In the genomic region with DNA sequence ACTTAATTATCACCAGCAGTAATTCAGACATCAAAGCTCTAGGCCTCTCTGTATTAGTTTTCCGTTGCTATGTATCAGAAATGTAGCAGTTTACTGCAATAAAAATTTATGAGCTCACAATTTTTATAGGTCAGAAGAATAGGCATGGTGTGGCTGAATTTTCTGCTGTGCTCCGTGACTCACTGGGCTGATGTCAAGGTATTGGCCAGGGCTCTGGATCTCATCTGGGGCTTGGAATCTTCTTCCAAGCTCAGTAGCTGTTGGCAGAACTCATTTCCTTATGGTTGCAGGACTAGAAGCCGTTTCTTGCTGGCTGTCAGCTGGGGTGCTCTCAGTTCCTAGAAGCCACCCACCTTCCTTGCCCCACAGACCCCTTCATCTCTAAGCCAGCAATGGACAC, we compare ENCODE assay signal across 24 cellular contexts.
A peak's percentile ranks its signal among the peaks of the same experiment; 100 is the strongest.
DNase-seq lines count a peak whose midpoint lies in the region; ATAC-seq, FAIRE-seq and TF ChIP-seq lines count a peak whose summit lies in the region.
"Had no signal": no experiment of that assay in that cellular context is flagged by ENCODE, and none has a peak within 500 bp of the region (broad histone marks: within the 10 kb centered on the region; RNA-seq: fewer than 3 reads in every experiment).

No MANE protein-coding gene starts in this region.

- peaks cover 2% of the 10 kb centered on the region; the same call in 1 of the 2 replicates for H3K27me3 ChIP-seq in IMR-90 (ENCODE audit: control insufficient read depth, insufficient read depth, low read length)
- H3K27me3 ChIP-seq in rectal smooth muscle tissue (ENCODE audit: control insufficient read depth, insufficient read depth, low read length) = no peaks in the 10 kb centered on the region
- H3K27me3 ChIP-seq: ascending aorta, BLaER1, ovary had no signal

- H3K4me3 ChIP-seq in IMR-90 (ENCODE audit: insufficient read depth, low read depth, low read length) (no peak overlapping the region), rectal smooth muscle tissue (ENCODE audit: low read length) (no peak overlapping the region)
- H3K4me3 ChIP-seq: ascending aorta, BLaER1, heart left ventricle, lung, ovary, skin epidermis had no signal

- no peaks in the 10 kb centered on the region for H3K9me1 ChIP-seq in IMR-90 (ENCODE audit: insufficient read depth, low read length)

- H2BK120ac ChIP-seq in IMR-90 (ENCODE audit: low read depth, low read length) = no peak overlapping the region

- H3K36me3 ChIP-seq in IMR-90 (ENCODE audit: control insufficient read depth, insufficient read depth, low read length) (no peaks in the 10 kb centered on the region), rectal smooth muscle tissue (ENCODE audit: control insufficient read depth, insufficient read depth, low read length) (no peaks in the 10 kb centered on the region)
- H3K36me3 ChIP-seq: ascending aorta, heart left ventricle, ovary, WERI-Rb-1 had no signal

- H3K14ac ChIP-seq in IMR-90 (replicated peaks; ENCODE audit: low read depth, low read length) = no peak overlapping the region

- H3K9me3 ChIP-seq in IMR-90 (ENCODE audit: control insufficient read depth, insufficient read depth, low read length) = no peaks in the 10 kb centered on the region
- H3K9me3 ChIP-seq: ascending aorta, BLaER1, heart left ventricle, ovary had no signal

- no peak overlapping the region for H4K8ac ChIP-seq in IMR-90 (ENCODE audit: low read depth in 2 of 2, low read length in 2 of 2)

- TF ChIP-seq CTCF in IMR-90 (conservative IDR thresholded peaks at IDR 0.05; ENCODE audit: low read depth, low read length) = no peak

- DNase-seq in EL (peak; percentile 77), IMR-90 (peak; percentile 46), fibroblast of gingiva (ENCODE audit: low read depth) (peak; percentile 30), DMS 273 (lab: John Stamatoyannopoulos, UW; ENCODE audit: unreplicated experiment) (no peak), frontal cortex (ENCODE audit: low spot score in 2 of 2) (no peak), NCI-H345 treated with DMSO at 0.1 percent for 48 hours (lab: John Stamatoyannopoulos, UW; ENCODE audit: unreplicated experiment) (no peak), cerebellar nuclear complex (lab: John Stamatoyannopoulos, UW) (no peak)
- DNase-seq: activated CD4-positive, alpha-beta memory T cell treated with anti-CD3 and anti-CD28 coated beads for 36 hours; activated naive CD4-positive, alpha-beta T cell treated with Interleukin-2 at 50 U/mL for 16 hours; GF-D8; NCI-H1694 treated with DMSO at 0.1 percent for 48 hours; NCI-H226; ovary; RPMI8226; stimulated activated CD4-positive, alpha-beta T cell treated with anti-CD3 and anti-CD28 coated beads, Interleukin-4, amount 100 ng/mL, for 24 hours; T-cell; WERI-Rb-1 had no signal

- no peak for TF ChIP-seq RAD21 in IMR-90 (IDR thresholded peaks at IDR 0.05; ENCODE audit: low read length)

- H3K4me2 ChIP-seq in IMR-90 (ENCODE audit: low read depth, low read length) = no peak overlapping the region
- H3K4me2 ChIP-seq: BLaER1 had no signal

- FAIRE-seq in frontal cortex (lab: Jason Lieb, UNC) = no peak
- FAIRE-seq: D721Med had no signal

- POLR2A ChIA-PET in IMR-90 (lab: Charles Lee; ENCODE audit: unreplicated experiment) = no interaction called here

- no peak overlapping the region for H4K5ac ChIP-seq in IMR-90 (ENCODE audit: low read depth, low read length)

- H2BK20ac ChIP-seq in IMR-90 (ENCODE audit: low read depth, low read length) = no peak overlapping the region

- H3K79me1 ChIP-seq in IMR-90 (ENCODE audit: low read depth in 1 of 2, low read length in 2 of 2) = no peaks in the 10 kb centered on the region

- H2AK5ac ChIP-seq in IMR-90 (ENCODE audit: low read depth, low read length) = no peak overlapping the region

- H2AFZ ChIP-seq in IMR-90 (replicated peaks; ENCODE audit: low read length, poor library complexity) = peak overlapping the region; percentile 44

- H2BK5ac ChIP-seq in IMR-90 (ENCODE audit: low read depth, low read length, poor library complexity, severe bottlenecking) = no peak overlapping the region

- H3K23ac ChIP-seq in IMR-90 (ENCODE audit: low read depth, low read length) = no peak overlapping the region

- BruUV-seq in IMR-90 (replicated peaks; lab: Mats Ljungman, UMichigan) = no TSS peak

- no peaks in the 10 kb centered on the region for H4K20me1 ChIP-seq in IMR-90 (ENCODE audit: insufficient read depth, low read length)
- H4K20me1 ChIP-seq: BLaER1 had no signal

- no peak overlapping the region for H3K4ac ChIP-seq in IMR-90 (ENCODE audit: low read depth, low read length)

- H3K9ac ChIP-seq in IMR-90 (ENCODE audit: low read depth, low read length) (no peak overlapping the region), rectal smooth muscle tissue (ENCODE audit: low read length) (no peak overlapping the region)
- H3K9ac ChIP-seq: BLaER1 had no signal

- H2BK15ac ChIP-seq in IMR-90 (ENCODE audit: low read depth, low read length) = no peak overlapping the region

- in situ Hi-C loops in IMR-90 (cut with MboI; ENCODE audit: low sequenced_read_pairs) = no loop called here

- no peaks in the 10 kb centered on the region for H3K4me1 ChIP-seq in IMR-90 (ENCODE audit: control insufficient read depth, insufficient read depth, low read length)
- H3K4me1 ChIP-seq in rectal smooth muscle tissue (ENCODE audit: control insufficient read depth, insufficient read depth, low read length) = peaks cover 10% of the 10 kb centered on the region
- H3K4me1 ChIP-seq: ascending aorta, BLaER1, heart left ventricle had no signal

- intact Hi-C loops in IMR-90 (cut with micrococcal nuclease) = loop anchor here (10.0 kb wide), 1 partner anchor 1212 kb away; a partner anchor contains a TSS

- no peak overlapping the region for H2AK9ac ChIP-seq in IMR-90 (replicated peaks; ENCODE audit: low read depth, low read length, poor library complexity)

- dilution Hi-C loops in IMR-90 (cut with HindIII; ENCODE audit: low sequenced_read_pairs, unreplicated experiment) = no loop called here

- TF ChIP-seq POLR2A in IMR-90 (IDR thresholded peaks at IDR 0.05; ENCODE audit: low read depth, low read length) = no peak

- ATAC-seq in IMR-90 (ENCODE audit: low read depth) = peak; percentile 59; the same call in 1 of the 2 replicates
- ATAC-seq: T-cell had no signal

- H3K27ac ChIP-seq in IMR-90 (ENCODE audit: insufficient read depth, low read length) = no peak overlapping the region
- H3K27ac ChIP-seq in rectal smooth muscle tissue (ENCODE audit: low read depth, low read length) = peak overlapping the region; percentile 34
- H3K27ac ChIP-seq: ascending aorta, BLaER1, ovary, skin epidermis, WERI-Rb-1 had no signal

- 14% methylated on average over 1 of the region's 3 CpGs; no CpG with 5 or more reads in 1 of the 2 experiments for WGBS in IMR-90 (ENCODE audit: extremely low coverage in 2 of 2, insufficient read length in 1 of 2), 2 experiments

- no peak overlapping the region for H3K56ac ChIP-seq in IMR-90 (ENCODE audit: extremely low read depth, insufficient read depth, low read length)

- no peak overlapping the region for H3K18ac ChIP-seq in IMR-90 (ENCODE audit: low read depth, low read length)

- H4K91ac ChIP-seq in IMR-90 (ENCODE audit: insufficient read depth, low read depth, low read length) = no peak overlapping the region

- CTCF ChIA-PET in IMR-90 (lab: Yijun Ruan, JAX) = no interaction called here

TF ChIP-seq in IMR-90, 13 proteins besides CTCF, POLR2A, EP300 and RAD21:
- TF ChIP-seq CEBPB (IDR thresholded peaks at IDR 0.05; ENCODE audit: low read depth, low read length) (no peak), RCOR1 (IDR thresholded peaks at IDR 0.05; ENCODE audit: insufficient replicate concordance, low read length) (no peak), SMC3 (IDR thresholded peaks at IDR 0.05; ENCODE audit: low read depth, low read length) (no peak), CHD1 (IDR thresholded peaks at IDR 0.05; ENCODE audit: low read depth, low read length) (no peak), MXI1 (IDR thresholded peaks at IDR 0.05; ENCODE audit: borderline replicate concordance, low read depth, low read length) (no peak), MAFK (IDR thresholded peaks at IDR 0.05; ENCODE audit: low read depth, low read length) (no peak), BHLHE40 (IDR thresholded peaks at IDR 0.05; ENCODE audit: low read depth, low read length) (no peak), FOS (IDR thresholded peaks at IDR 0.05; ENCODE audit: low read depth, low read length) (no peak), RFX5 (IDR thresholded peaks at IDR 0.05; ENCODE audit: low read depth, low read length) (no peak)
- TF ChIP-seq, protein P1, sequence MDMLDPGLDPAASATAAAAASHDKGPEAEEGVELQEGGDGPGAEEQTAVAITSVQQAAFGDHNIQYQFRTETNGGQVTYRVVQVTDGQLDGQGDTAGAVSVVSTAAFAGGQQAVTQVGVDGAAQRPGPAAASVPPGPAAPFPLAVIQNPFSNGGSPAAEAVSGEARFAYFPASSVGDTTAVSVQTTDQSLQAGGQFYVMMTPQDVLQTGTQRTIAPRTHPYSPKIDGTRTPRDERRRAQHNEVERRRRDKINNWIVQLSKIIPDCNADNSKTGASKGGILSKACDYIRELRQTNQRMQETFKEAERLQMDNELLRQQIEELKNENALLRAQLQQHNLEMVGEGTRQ (IDR thresholded peaks at IDR 0.05; ENCODE audit: low read depth, low read length) = no peak
- TF ChIP-seq, protein P2, sequence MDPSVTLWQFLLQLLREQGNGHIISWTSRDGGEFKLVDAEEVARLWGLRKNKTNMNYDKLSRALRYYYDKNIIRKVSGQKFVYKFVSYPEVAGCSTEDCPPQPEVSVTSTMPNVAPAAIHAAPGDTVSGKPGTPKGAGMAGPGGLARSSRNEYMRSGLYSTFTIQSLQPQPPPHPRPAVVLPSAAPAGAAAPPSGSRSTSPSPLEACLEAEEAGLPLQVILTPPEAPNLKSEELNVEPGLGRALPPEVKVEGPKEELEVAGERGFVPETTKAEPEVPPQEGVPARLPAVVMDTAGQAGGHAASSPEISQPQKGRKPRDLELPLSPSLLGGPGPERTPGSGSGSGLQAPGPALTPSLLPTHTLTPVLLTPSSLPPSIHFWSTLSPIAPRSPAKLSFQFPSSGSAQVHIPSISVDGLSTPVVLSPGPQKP (IDR thresholded peaks at IDR 0.05; ENCODE audit: borderline replicate concordance, low read depth, low read length) = no peak
TF ChIP-seq in IMR-90: peak in this region for 0.

Comparison
In these comparisons a context has a peak if more than half of its experiments do, and no peak if none do; other contexts are left out.
1. DNase-seq: peak in EL (single experiment), IMR-90 (single experiment) and fibroblast of gingiva (single experiment); none in DMS 273 (single experiment), frontal cortex (0 of 2), NCI-H345 treated with DMSO at 0.1 percent for 48 hours (single experiment) and cerebellar nuclear complex (0 of 2).